ENCODE assay signal across 8 cellular contexts in genomic region chr12:95003213-95003920, GRCh38. TPM values are rescaled to one million over a fixed set of nuclear protein-coding genes. Genes with fewer than 3 reads are reported as not detected.
DNase-seq lines count a peak whose midpoint lies in the region; ATAC-seq and TF ChIP-seq lines count a peak whose summit lies in the region.

Gene NDUFA12, minus strand, starts transcription at chr12:95003697. Its CDS starts 17 bp downstream, at chr12:95003680.

- BruUV-seq in mammary epithelial cell (replicated peaks; lab: Mats Ljungman, UMichigan), result TSS peak; percentile 50

- in situ Hi-C loops in mammary epithelial cell (cut with MboI; ENCODE audit: low sequenced_read_pairs in 2 of 2), result no loop called here

- H3K79me2 ChIP-seq in ACC112 (ENCODE audit: control insufficient read depth, insufficient read depth, low read length, unreplicated experiment) (peaks cover 31% of the 10 kb centered on the region), mammary epithelial cell (ENCODE audit: insufficient read depth, low read length) (peaks cover 46% of the 10 kb centered on the region), smooth muscle cell (ENCODE audit: low read depth) (peaks cover 44% of the 10 kb centered on the region)

- CTCF ChIA-PET in mammary epithelial cell (lab: Charles Lee; ENCODE audit: low non-redundant PET), result interaction anchor here (0.5 to 0.6 kb wide), 3 partner anchors 17 to 608 kb away, joined by 3 to 4 read pairs (median 3); no protein-coding TSS in a partner anchor

- intact Hi-C loops in mammary epithelial cell (cut with micrococcal nuclease), result loop anchor here (1.0 to 5.0 kb wide), 3 partner anchors 17 to 61 kb away; no protein-coding TSS in a partner anchor

- H3K27ac ChIP-seq in ACC112 (ENCODE audit: low read depth, low read length), result peak within 1 kb of the TSS; percentile 48
- H3K27ac ChIP-seq in WERI-Rb-1, result peak within 1 kb of the TSS; percentile 89
- peak within 1 kb of the TSS; percentile 86 for H3K27ac ChIP-seq in mammary epithelial cell (ENCODE audit: insufficient read depth, low read depth, low read length)
- peak within 1 kb of the TSS; percentile 61 for H3K27ac ChIP-seq in smooth muscle cell (ENCODE audit: low read depth)

- 3% methylated on average over 24 of the region's 34 CpGs for WGBS in mammary epithelial cell (ENCODE audit: low coverage, missing lambda C conversion rate)
- under 1% methylated on average over 34 of the region's 34 CpGs for WGBS in smooth muscle cell (ENCODE audit: low lambda C conversion rate)

- H3K9me3 ChIP-seq in WERI-Rb-1 (ENCODE audit: severe bottlenecking) (peaks cover 5% of the 10 kb centered on the region), mammary epithelial cell (replicated peaks; ENCODE audit: insufficient read depth, low read length) (peaks cover 6% of the 10 kb centered on the region), smooth muscle cell (replicated peaks; ENCODE audit: low read depth) (no peaks in the 10 kb centered on the region)

- H2AFZ ChIP-seq in ACC112 (ENCODE audit: low read length, unreplicated experiment) (peak within 1 kb of the TSS; percentile 89), mammary epithelial cell (ENCODE audit: low read depth, low read length) (peak within 1 kb of the TSS; percentile 83), smooth muscle cell (ENCODE audit: low read depth) (peak within 1 kb of the TSS; percentile 88)

- H3K27me3 ChIP-seq in ACC112 (ENCODE audit: insufficient read depth, low read length) (no peaks in the 10 kb centered on the region), WERI-Rb-1 (ENCODE audit: insufficient read depth, low read depth, severe bottlenecking) (no peaks in the 10 kb centered on the region), mammary epithelial cell (ENCODE audit: insufficient read depth, low read length) (no peaks in the 10 kb centered on the region), smooth muscle cell (ENCODE audit: low read depth) (no peaks in the 10 kb centered on the region)

- H3K4me3 ChIP-seq in ACC112 (ENCODE audit: low read depth, low read length) (peak within 1 kb of the TSS; percentile 89), WERI-Rb-1 (ENCODE audit: low read depth, low read length) (peak within 1 kb of the TSS; percentile 91), mammary epithelial cell (replicated peaks in 1 of 3; ENCODE audit: insufficient read depth in 1 of 3, low read depth in 2 of 3, low read length in 3 of 3) (peak within 1 kb of the TSS; percentile 58 to 85 (median 84)), smooth muscle cell (peak within 1 kb of the TSS; percentile 84)

- DNase-seq in NCI-H2196 treated with DMSO at 0.1 percent for 48 hours (lab: John Stamatoyannopoulos, UW; ENCODE audit: unreplicated experiment) (peak; percentile 93), WERI-Rb-1 (peak; percentile 97), mammary epithelial cell (peak; percentile 94), iPS-NIHi7 (ENCODE audit: extremely low spot score) (peak; percentile 97), smooth muscle cell (lab: John Stamatoyannopoulos, UW; ENCODE audit: unreplicated experiment) (peak; percentile 82)

- H3F3A ChIP-seq in smooth muscle cell (ENCODE audit: low read depth), result no peaks in the 10 kb centered on the region

- H3K9ac ChIP-seq in mammary epithelial cell (ENCODE audit: insufficient read depth, low read length) (peak within 1 kb of the TSS; percentile 98), smooth muscle cell (ENCODE audit: low read depth) (peak within 1 kb of the TSS; percentile 79)

- TF ChIP-seq CTCF in WERI-Rb-1 (IDR thresholded peaks at IDR 0.05; ENCODE audit: low read depth, low read length), result no peak
- no peak for TF ChIP-seq CTCF in mammary epithelial cell (conservative IDR thresholded peaks at IDR 0.05 in 1 of 2, IDR thresholded peaks at IDR 0.05 in 1 of 2; ENCODE audit: extremely low read depth in 1 of 2, insufficient read depth in 1 of 2, low read depth in 1 of 2, low read length in 2 of 2)
- no peak for TF ChIP-seq CTCF in smooth muscle cell (IDR thresholded peaks at IDR 0.05; ENCODE audit: borderline replicate concordance, insufficient read depth, poor library complexity, severe bottlenecking)

- H3K36me3 ChIP-seq in ACC112 (ENCODE audit: insufficient read depth, low read length) (peaks cover 3% of the 10 kb centered on the region; the same call in 1 of the 2 replicates), WERI-Rb-1 (peaks cover 23% of the 10 kb centered on the region), mammary epithelial cell (ENCODE audit: insufficient read depth, low read length) (peaks cover 4% of the 10 kb centered on the region), smooth muscle cell (ENCODE audit: low read depth) (peaks cover 2% of the 10 kb centered on the region)

- H3K4me2 ChIP-seq in mammary epithelial cell (ENCODE audit: insufficient read depth, low read depth, low read length), result peak within 1 kb of the TSS; percentile 79
- peak within 1 kb of the TSS; percentile 94 for H3K4me2 ChIP-seq in smooth muscle cell

- H4K20me1 ChIP-seq in mammary epithelial cell (ENCODE audit: insufficient read depth, low read length) (no peaks in the 10 kb centered on the region), smooth muscle cell (ENCODE audit: low read depth) (peaks cover 9% of the 10 kb centered on the region)

- ATAC-seq in GM18870 (IDR thresholded peaks at IDR 0.05; ENCODE audit: unreplicated experiment) (peak; percentile 87), HG03135 (IDR thresholded peaks at IDR 0.05; ENCODE audit: unreplicated experiment) (peak; percentile 98)

- H3K4me1 ChIP-seq in ACC112 (ENCODE audit: control insufficient read depth, insufficient read depth, low read length, unreplicated experiment) (peaks cover 8% of the 10 kb centered on the region), mammary epithelial cell (ENCODE audit: insufficient read depth, low read length) (no peaks in the 10 kb centered on the region), smooth muscle cell (ENCODE audit: low read depth) (peaks cover 6% of the 10 kb centered on the region)

- dilution Hi-C loops in mammary epithelial cell (cut with HindIII; ENCODE audit: low sequenced_read_pairs), result no loop called here

RNA-seq across cellular contexts. Expression of gene NDUFA12, which starts in this region (rescaled TPM):
- total RNA-seq in mammary epithelial cell (100 to 1,000 TPM in 1 of 2 donors, 10 to 100 TPM in 1; 64.0 to 115 TPM), smooth muscle cell (291 and 300 TPM in 2 replicates)
- polyA plus RNA-seq in mammary epithelial cell (129 TPM), smooth muscle cell (236 and 257 TPM in 2 replicates)
- 85.5 TPM for polyA minus RNA-seq in mammary epithelial cell

Comparison
In these comparisons a context has a peak if more than half of its experiments do, and no peak if none do; other contexts are left out.
1. Peak in every context shown above with its lines: DNase-seq, ATAC-seq, H3K4me3 ChIP-seq and H3K27ac ChIP-seq.